In genomic region chr5:14732991-14733390, GRCh38 we compare ENCODE assay signal across 15 cellular contexts.
A peak's percentile ranks its signal among the peaks of the same experiment; 100 is the strongest.
DNase-seq lines count a peak whose midpoint lies in the region; ATAC-seq and TF ChIP-seq lines count a peak whose summit lies in the region.
"Had no signal": no experiment of that assay in that cellular context is flagged by ENCODE, and none has a peak within 500 bp of the region (broad histone marks: within the 10 kb centered on the region; RNA-seq: fewer than 3 reads in every experiment).

No MANE protein-coding gene starts in this region.

- H3K4me1 ChIP-seq in MM.1S (ENCODE audit: low read length) = no peaks in the 10 kb centered on the region

- H3K36me3 Mint-ChIP-seq in activated CD4-positive, alpha-beta T cell treated with anti-CD3 and anti-CD28 coated beads, Interleukin-2, amount 10 ng/mL, durations not matched to agents 7 days and 5 days (ENCODE audit: low read depth) = peaks cover 9% of the 10 kb centered on the region
- H3K36me3 Mint-ChIP-seq in stimulated activated effector memory CD8-positive, alpha-beta T cell treated with anti-CD3 and anti-CD28 coated beads, Interleukin-12 subunit alpha, Interleukin-12 subunit beta, amount 100 ng/mL, for 72 hours = peaks cover 61% of the 10 kb centered on the region
- H3K36me3 Mint-ChIP-seq in type B pancreatic cell = peaks cover 12% of the 10 kb centered on the region

- CTCF ChIA-PET in activated CD4-positive, alpha-beta T cell treated with anti-CD3 and anti-CD28 coated beads, Interleukin-2, amount 10 ng/mL, durations not matched to agents 7 days and 5 days (lab: Charles Lee) = interaction anchor here (0.5 to 2.2 kb wide), 5 partner anchors 11 to 269 kb away, joined by 3 to 5 read pairs (median 4); no protein-coding TSS in a partner anchor

- ATAC-seq in stimulated activated effector memory CD8-positive, alpha-beta T cell treated with anti-CD3 and anti-CD28 coated beads, Interleukin-12 subunit alpha, Interleukin-12 subunit beta, amount 100 ng/mL, for 72 hours = no peak
- ATAC-seq: PC-3 had no signal

- no peak overlapping the region for H3K4me2 ChIP-seq in MM.1S (ENCODE audit: low read depth, low read length)

- no peak overlapping the region for H3K4me3 ChIP-seq in MM.1S (ENCODE audit: low read length)
- H3K4me3 ChIP-seq: MG63 had no signal

- POLR2A ChIA-PET in activated CD4-positive, alpha-beta T cell treated with anti-CD3 and anti-CD28 coated beads, Interleukin-2, amount 10 ng/mL, durations not matched to agents 7 days and 5 days (lab: Charles Lee) = no interaction called here

- no peaks in the 10 kb centered on the region for H3K36me3 ChIP-seq in MM.1S (replicated peaks; ENCODE audit: insufficient read depth, low read length)
- H3K36me3 ChIP-seq: MG63 had no signal

- H3K27me3 Mint-ChIP-seq in activated CD4-positive, alpha-beta T cell treated with anti-CD3 and anti-CD28 coated beads, Interleukin-2, amount 10 ng/mL, durations not matched to agents 7 days and 5 days = no peaks in the 10 kb centered on the region
- H3K27me3 Mint-ChIP-seq in type B pancreatic cell = no peaks in the 10 kb centered on the region

- H3K27ac ChIP-seq in MM.1S (ENCODE audit: low read length) = no peak overlapping the region
- H3K27ac ChIP-seq: RWPE1 had no signal

- in situ Hi-C loops in G401 (cut with HindIII; ENCODE audit: low sequenced_read_pairs) = no loop called here

- H2AFZ ChIP-seq in MM.1S (ENCODE audit: low read length) = no peak overlapping the region

- H3K9me3 ChIP-seq in MM.1S (replicated peaks; ENCODE audit: insufficient read depth, low read length) = no peaks in the 10 kb centered on the region
- H3K9me3 ChIP-seq: MG63 had no signal

- no peak for DNase-seq in activated CD4-positive, alpha-beta T cell treated with anti-CD3 and anti-CD28 coated beads, Interleukin-2, amount 10 ng/mL, durations not matched to agents 7 days and 5 days
- DNase-seq in activated CD4-positive, alpha-beta T cell treated with anti-CD3 and anti-CD28 coated beads, Interleukin-2, amount 50 U/mL, for 4 hours = no peak
- DNase-seq in G401 (ENCODE audit: low spot score) (peak; percentile 74), cerebellar cortex (ENCODE audit: low spot score) (peak; percentile 68), dermis blood vessel endothelial cell (no peak), MM.1S (no peak), type B pancreatic cell (ENCODE audit: extremely low spot score, unreplicated experiment) (no peak)
- no peak for DNase-seq in stimulated activated effector memory CD8-positive, alpha-beta T cell treated with anti-CD3 and anti-CD28 coated beads, Interleukin-12 subunit alpha, Interleukin-12 subunit beta, amount 100 ng/mL, for 72 hours (ENCODE audit: low spot score in 2 of 2)
- DNase-seq: H7, MG63, NCI-H1105 treated with DMSO at 0.1 percent for 48 hours, NCI-H187, NCI-H748 treated with DMSO at 0.1 percent for 48 hours, PC-3 had no signal

- H3K27ac Mint-ChIP-seq in activated CD4-positive, alpha-beta T cell treated with anti-CD3 and anti-CD28 coated beads, Interleukin-2, amount 10 ng/mL, durations not matched to agents 7 days and 5 days = peak overlapping the region; percentile 31
- H3K27ac Mint-ChIP-seq in stimulated activated effector memory CD8-positive, alpha-beta T cell treated with anti-CD3 and anti-CD28 coated beads, Interleukin-12 subunit alpha, Interleukin-12 subunit beta, amount 100 ng/mL, for 72 hours = peak overlapping the region; percentile 77
- no peak overlapping the region for H3K27ac Mint-ChIP-seq in type B pancreatic cell

- no peak overlapping the region for H3K4me3 Mint-ChIP-seq in activated CD4-positive, alpha-beta T cell treated with anti-CD3 and anti-CD28 coated beads, Interleukin-2, amount 10 ng/mL, durations not matched to agents 7 days and 5 days
- H3K4me3 Mint-ChIP-seq in stimulated activated effector memory CD8-positive, alpha-beta T cell treated with anti-CD3 and anti-CD28 coated beads, Interleukin-12 subunit alpha, Interleukin-12 subunit beta, amount 100 ng/mL, for 72 hours = no peak overlapping the region
- no peak overlapping the region for H3K4me3 Mint-ChIP-seq in type B pancreatic cell

- no peaks in the 10 kb centered on the region for H3K79me2 ChIP-seq in MM.1S (ENCODE audit: low read length)

- TF ChIP-seq CTCF in MM.1S (IDR thresholded peaks at IDR 0.05; ENCODE audit: low read length) (no peak), type B pancreatic cell (conservative IDR thresholded peaks at IDR 0.05) (no peak)

- no peak overlapping the region for H3K9ac ChIP-seq in MM.1S (ENCODE audit: low read length)

- H3F3A ChIP-seq in MM.1S (ENCODE audit: insufficient read depth, low read length) = no peaks in the 10 kb centered on the region

- H4K20me1 ChIP-seq in MM.1S (ENCODE audit: insufficient read depth, low read length) = no peaks in the 10 kb centered on the region

- no peaks in the 10 kb centered on the region for H3K9me3 Mint-ChIP-seq in activated CD4-positive, alpha-beta T cell treated with anti-CD3 and anti-CD28 coated beads, Interleukin-2, amount 10 ng/mL, durations not matched to agents 7 days and 5 days
- H3K9me3 Mint-ChIP-seq in stimulated activated effector memory CD8-positive, alpha-beta T cell treated with anti-CD3 and anti-CD28 coated beads, Interleukin-12 subunit alpha, Interleukin-12 subunit beta, amount 100 ng/mL, for 72 hours = no peaks in the 10 kb centered on the region
- no peaks in the 10 kb centered on the region for H3K9me3 Mint-ChIP-seq in type B pancreatic cell

- peaks cover 3% of the 10 kb centered on the region for H3K4me1 Mint-ChIP-seq in activated CD4-positive, alpha-beta T cell treated with anti-CD3 and anti-CD28 coated beads, Interleukin-2, amount 10 ng/mL, durations not matched to agents 7 days and 5 days
- H3K4me1 Mint-ChIP-seq in stimulated activated effector memory CD8-positive, alpha-beta T cell treated with anti-CD3 and anti-CD28 coated beads, Interleukin-12 subunit alpha, Interleukin-12 subunit beta, amount 100 ng/mL, for 72 hours = peaks cover 5% of the 10 kb centered on the region
- H3K4me1 Mint-ChIP-seq in type B pancreatic cell (ENCODE audit: unreplicated experiment) = peaks cover 17% of the 10 kb centered on the region

- no peaks in the 10 kb centered on the region for H3K27me3 ChIP-seq in MM.1S (replicated peaks; ENCODE audit: insufficient read depth, low read length)
- H3K27me3 ChIP-seq: MG63 had no signal

- H3K9me2 ChIP-seq in MM.1S (replicated peaks; ENCODE audit: insufficient read depth, low read length) = no peaks in the 10 kb centered on the region

Comparison
In these comparisons a context has a peak if more than half of its experiments do, and no peak if none do; other contexts are left out.
1. DNase-seq: peak in G401 (single experiment) and cerebellar cortex (single experiment); none in activated CD4-positive, alpha-beta T cell treated with anti-CD3 and anti-CD28 coated beads, Interleukin-2, amount 10 ng/mL, durations not matched to agents 7 days and 5 days (single experiment), activated CD4-positive, alpha-beta T cell treated with anti-CD3 and anti-CD28 coated beads, Interleukin-2, amount 50 U/mL, for 4 hours (0 of 2), stimulated activated effector memory CD8-positive, alpha-beta T cell treated with anti-CD3 and anti-CD28 coated beads, Interleukin-12 subunit alpha, Interleukin-12 subunit beta, amount 100 ng/mL, for 72 hours (0 of 2), dermis blood vessel endothelial cell (single experiment), MM.1S (single experiment) and type B pancreatic cell (single experiment).